Comparison of ENCODE assay signal across 8 cellular contexts in genomic region chr10:17616403-17617030, GRCh38. TPM values are rescaled to one million over a fixed set of nuclear protein-coding genes. Genes with fewer than 3 reads are reported as not detected.
DNase-seq lines count a peak whose midpoint lies in the region; ATAC-seq and TF ChIP-seq lines count a peak whose summit lies in the region.

No MANE protein-coding gene starts in this region.

- WGBS in transverse colon (ENCODE audit: low coverage in 1 of 2), 2 donors, result 4 to 20% methylated on average over 1 to 24 of the region's 48 CpGs

- H3K36me3 Mint-ChIP-seq in nephron (ENCODE audit: low read depth), result no peaks in the 10 kb centered on the region

- H3K27me3 ChIP-seq in NT2/D1 (ENCODE audit: insufficient read depth, insufficient read length) (no peaks in the 10 kb centered on the region), transverse colon (peaks cover 22% of the 10 kb centered on the region)

- H3K27ac Mint-ChIP-seq in nephron, result no peak overlapping the region

- in situ Hi-C loops in transverse colon (cut with MboI; ENCODE audit: low pct_ligation_motif_present in 1 of 4, low pct_unique_long_range_greater_than_20kb in 1 of 4, low sequenced_read_pairs in 3 of 4), result loop anchor here in 3 of 4 donors (25.0 kb wide), 4 partner anchors 246 to 621 kb away; no protein-coding TSS in a partner anchor

- no peak for TF ChIP-seq CTCF in fibroblast of villous mesenchyme (IDR thresholded peaks at IDR 0.05; ENCODE audit: insufficient read depth, low read depth, low read length)
- TF ChIP-seq CTCF in nephron (IDR thresholded peaks at IDR 0.05; ENCODE audit: unreplicated experiment in 3 of 3), result no peak
- TF ChIP-seq CTCF in transverse colon (IDR thresholded peaks at IDR 0.05), result no peak

- H3K9ac ChIP-seq in NT2/D1 (ENCODE audit: insufficient read length, low read depth), result peak overlapping the region; percentile 79

- TF ChIP-seq EP300 in transverse colon (IDR thresholded peaks at IDR 0.05; ENCODE audit: low read depth), result no peak

- H3K9me3 ChIP-seq in NT2/D1 (ENCODE audit: insufficient read depth, low read length) (no peaks in the 10 kb centered on the region), transverse colon (no peaks in the 10 kb centered on the region)

- DNase-seq in activated T-cell treated with anti-CD3 and anti-CD28 coated beads for 48 hours (ENCODE audit: low read depth) (peak; percentile 15), activated T-cell treated with anti-CD3 and anti-CD28 coated beads for 4 hours (no peak), NT2/D1 (ENCODE audit: low read depth, low spot score) (no peak), fibroblast of villous mesenchyme (ENCODE audit: low read depth) (peak; percentile 65), transverse colon (peak; percentile 68)
- peak; percentile 13 for DNase-seq in activated effector memory CD4-positive, alpha-beta T cell treated with Interleukin-2 at 50 U/mL for 16 hours

- ATAC-seq in HG02885 (IDR thresholded peaks at IDR 0.05; ENCODE audit: poor library complexity, unreplicated experiment), result peak; percentile 45

- peaks cover 22% of the 10 kb centered on the region for H3K27me3 Mint-ChIP-seq in nephron (ENCODE audit: low read depth)

- H3K4me3 ChIP-seq in NT2/D1 (ENCODE audit: insufficient read length, low read depth) (peak overlapping the region; percentile 61), fibroblast of villous mesenchyme (ENCODE audit: low read depth, low read length) (peak overlapping the region; percentile 74), transverse colon (peak overlapping the region; percentile 80 to 94 (median 82))

- H3K4me1 Mint-ChIP-seq in nephron, result peaks cover 5% of the 10 kb centered on the region

- TF ChIP-seq POLR2A in transverse colon (IDR thresholded peaks at IDR 0.05), result no peak

- no peaks in the 10 kb centered on the region for H3K4me1 ChIP-seq in NT2/D1 (ENCODE audit: insufficient read depth, insufficient read length)
- H3K4me1 ChIP-seq in transverse colon, result peaks cover 0 to 8% (median 6%) of the 10 kb centered on the region in 4 donors

- intact Hi-C loops in transverse colon (cut with DNase I; ENCODE audit: low total_unique reads), result no loop called here

- H3K36me3 ChIP-seq in NT2/D1 (ENCODE audit: insufficient read depth, insufficient read length, low read length), result peaks cover 23% of the 10 kb centered on the region
- no peaks in the 10 kb centered on the region for H3K36me3 ChIP-seq in transverse colon

- peak overlapping the region; percentile 75 to 80 (median 79) for H3K4me3 Mint-ChIP-seq in nephron

- peak overlapping the region; percentile 84 to 93 (median 91) for H3K27ac ChIP-seq in transverse colon

- H3K9me3 Mint-ChIP-seq in nephron, result no peaks in the 10 kb centered on the region

RNA-seq across cellular contexts. Expression of gene HACD1, which starts 0.7 kb away (rescaled TPM):
- total RNA-seq in fibroblast of villous mesenchyme, result 43.2 and 102 TPM in 2 replicates
- total RNA-seq in transverse colon, result 10 to 100 TPM in 2 of 4 donors, 1 to 10 TPM in 1, not detected in 1; 6.7 to 52.3 (median 16.5) TPM

RNA-seq across cellular contexts. Expression of gene STAM, which starts 27.4 kb away (rescaled TPM):
- 38.0 and 46.6 TPM in 2 replicates for total RNA-seq in fibroblast of villous mesenchyme
- total RNA-seq in transverse colon, result 10 to 100 TPM in 2 of 4 donors, 1 to 10 TPM in 2; 1.9 to 18.4 (median 9.3) TPM

Comparison
In these comparisons a context has a peak if more than half of its experiments do, and no peak if none do; other contexts are left out.
1. DNase-seq: peak in activated T-cell treated with anti-CD3 and anti-CD28 coated beads for 48 hours (single experiment), activated effector memory CD4-positive, alpha-beta T cell treated with Interleukin-2 at 50 U/mL for 16 hours (single experiment), fibroblast of villous mesenchyme (single experiment) and transverse colon (single experiment); none in activated T-cell treated with anti-CD3 and anti-CD28 coated beads for 4 hours (single experiment) and NT2/D1 (single experiment).
2. Peak in every context shown above with its lines, with median percentiles within 50 percentile points of each other: H3K4me3 ChIP-seq.